In genomic region chr15:56365075-56365711, GRCh38 we compare ENCODE assay signal across 8 cellular contexts. TPM values are rescaled to one million over a fixed set of nuclear protein-coding genes. Genes with fewer than 3 reads are reported as not detected.
DNase-seq lines count a peak whose midpoint lies in the region; ATAC-seq and TF ChIP-seq lines count a peak whose summit lies in the region.

TSS of gene TEX9 (plus strand) at chr15:56365426. CDS start at chr15:56365451, 25 bp downstream.

- DNase-seq in DMS79 (lab: John Stamatoyannopoulos, UW) (peak; percentile 4), Peyer's patch (peak; percentile 77 to 95 (median 93)), fibroblast of villous mesenchyme (ENCODE audit: low read depth) (peak; percentile 82), neural crest cell (ENCODE audit: low read depth, low spot score) (peak; percentile 83), stomach (peak; percentile 88)
- peak; percentile 76 for DNase-seq in activated T-helper 2 cell treated with anti-CD3 and anti-CD28 coated beads, Interferon-gamma antibody, Interleukin-2, Interleukin-4, amounts not matched to agents 10 μg/mL and 5 μg/mL and 100 μg/mL, durations not matched to agents 14 hours and 24 hours and 36 hours (ENCODE audit: low spot score)

- H3K4me1 Mint-ChIP-seq in activated T-helper 2 cell treated with anti-CD3 and anti-CD28 coated beads, Interferon-gamma antibody, Interleukin-2, Interleukin-4, amounts not matched to agents 10 μg/mL and 5 μg/mL and 100 μg/mL, durations not matched to agents 14 hours and 24 hours and 36 hours (ENCODE audit: low read depth): peaks cover 16% of the 10 kb centered on the region
- peaks cover 34% of the 10 kb centered on the region for H3K4me1 Mint-ChIP-seq in neural crest cell

- TF ChIP-seq POLR2A in Peyer's patch (IDR thresholded peaks at IDR 0.05): peak; percentile 52 to 73
- no peak for TF ChIP-seq POLR2A in stomach (IDR thresholded peaks at IDR 0.05)

- H3K27ac ChIP-seq in Peyer's patch: peak within 1 kb of the TSS; percentile 34 to 64 (median 54)
- peak within 1 kb of the TSS; percentile 15 to 90 (median 65) for H3K27ac ChIP-seq in stomach

- TF ChIP-seq RAD21 in Ishikawa (IDR thresholded peaks at IDR 0.05; ENCODE audit: low read depth): no peak

- H3K27ac Mint-ChIP-seq in activated T-helper 2 cell treated with anti-CD3 and anti-CD28 coated beads, Interferon-gamma antibody, Interleukin-2, Interleukin-4, amounts not matched to agents 10 μg/mL and 5 μg/mL and 100 μg/mL, durations not matched to agents 14 hours and 24 hours and 36 hours: no peak within 1 kb of the TSS
- peak within 1 kb of the TSS; percentile 97 for H3K27ac Mint-ChIP-seq in neural crest cell (ENCODE audit: unreplicated experiment)

- H3K4me3 Mint-ChIP-seq in activated T-helper 2 cell treated with anti-CD3 and anti-CD28 coated beads, Interferon-gamma antibody, Interleukin-2, Interleukin-4, amounts not matched to agents 10 μg/mL and 5 μg/mL and 100 μg/mL, durations not matched to agents 14 hours and 24 hours and 36 hours (ENCODE audit: low read depth): peak within 1 kb of the TSS; percentile 85
- H3K4me3 Mint-ChIP-seq in neural crest cell: peak within 1 kb of the TSS; percentile 97

- 0 to 1% (median 1%) methylated on average over 35 to 45 of the region's 45 CpGs for WGBS in stomach, 5 donors

- H3K36me3 ChIP-seq in Peyer's patch: no peaks in the 10 kb centered on the region
- H3K36me3 ChIP-seq in stomach: no peaks in the 10 kb centered on the region

- no peaks in the 10 kb centered on the region for H3K36me3 Mint-ChIP-seq in activated T-helper 2 cell treated with anti-CD3 and anti-CD28 coated beads, Interferon-gamma antibody, Interleukin-2, Interleukin-4, amounts not matched to agents 10 μg/mL and 5 μg/mL and 100 μg/mL, durations not matched to agents 14 hours and 24 hours and 36 hours (ENCODE audit: low read depth)
- no peaks in the 10 kb centered on the region for H3K36me3 Mint-ChIP-seq in neural crest cell (ENCODE audit: low read depth)

- H3K27me3 ChIP-seq in Peyer's patch (no peaks in the 10 kb centered on the region), stomach (no peaks in the 10 kb centered on the region)

- H3K9me3 Mint-ChIP-seq in activated T-helper 2 cell treated with anti-CD3 and anti-CD28 coated beads, Interferon-gamma antibody, Interleukin-2, Interleukin-4, amounts not matched to agents 10 μg/mL and 5 μg/mL and 100 μg/mL, durations not matched to agents 14 hours and 24 hours and 36 hours: no peaks in the 10 kb centered on the region
- H3K9me3 Mint-ChIP-seq in neural crest cell: peaks cover 10% of the 10 kb centered on the region

- peak within 1 kb of the TSS; percentile 46 to 64 (median 56) for H3K4me3 ChIP-seq in Peyer's patch
- peak within 1 kb of the TSS; percentile 74 for H3K4me3 ChIP-seq in fibroblast of villous mesenchyme (ENCODE audit: low read depth, low read length)
- H3K4me3 ChIP-seq in stomach: peak within 1 kb of the TSS; percentile 60 to 90 (median 66)

- TF ChIP-seq CTCF in Peyer's patch (IDR thresholded peaks at IDR 0.05): peak in 1 of 6 experiments; percentile 6
- TF ChIP-seq CTCF in fibroblast of villous mesenchyme (IDR thresholded peaks at IDR 0.05; ENCODE audit: insufficient read depth, low read depth, low read length): no peak
- TF ChIP-seq CTCF in neural crest cell (conservative IDR thresholded peaks at IDR 0.05): no peak
- TF ChIP-seq CTCF in stomach (IDR thresholded peaks at IDR 0.05): no peak

- ATAC-seq in GM21717 (IDR thresholded peaks at IDR 0.05; ENCODE audit: unreplicated experiment): peak; percentile 79

- TF ChIP-seq EP300 in Ishikawa (IDR thresholded peaks at IDR 0.05; ENCODE audit: borderline replicate concordance) (no peak), stomach (IDR thresholded peaks at IDR 0.05) (no peak)

- intact Hi-C loops in activated T-helper 2 cell treated with anti-CD3 and anti-CD28 coated beads, Interferon-gamma antibody, Interleukin-2, Interleukin-4, amounts not matched to agents 10 μg/mL and 5 μg/mL and 100 μg/mL, durations not matched to agents 14 hours and 24 hours and 36 hours (cut with micrococcal nuclease): loop anchor here (2.0 to 10.0 kb wide), 2 partner anchors 50 to 118 kb away; no protein-coding TSS in a partner anchor
- intact Hi-C loops in stomach (cut with DNase I; ENCODE audit: low total_unique reads): no loop called here

- H3K4me1 ChIP-seq in Peyer's patch: peaks cover 0 to 4% (median 0%) of the 10 kb centered on the region in 4 donors
- peaks cover 3 to 27% (median 22%) of the 10 kb centered on the region in 4 donors for H3K4me1 ChIP-seq in stomach

- peaks cover 45% of the 10 kb centered on the region for H3K27me3 Mint-ChIP-seq in activated T-helper 2 cell treated with anti-CD3 and anti-CD28 coated beads, Interferon-gamma antibody, Interleukin-2, Interleukin-4, amounts not matched to agents 10 μg/mL and 5 μg/mL and 100 μg/mL, durations not matched to agents 14 hours and 24 hours and 36 hours (ENCODE audit: low read depth)
- H3K27me3 Mint-ChIP-seq in neural crest cell (ENCODE audit: low read depth): no peaks in the 10 kb centered on the region

- H3K9me3 ChIP-seq in Peyer's patch: no peaks in the 10 kb centered on the region
- H3K9me3 ChIP-seq in stomach: peaks cover 0 to 3% (median 0%) of the 10 kb centered on the region in 4 donors

TF ChIP-seq in Ishikawa, 13 proteins besides CTCF, POLR2A, EP300 and RAD21:
- TF ChIP-seq CREB1 (IDR thresholded peaks at IDR 0.05; ENCODE audit: low read depth) (no peak), CEBPB (IDR thresholded peaks at IDR 0.05) (no peak), REST (IDR thresholded peaks at IDR 0.05; ENCODE audit: low read depth) (no peak), FOXM1 (IDR thresholded peaks at IDR 0.05; ENCODE audit: borderline replicate concordance, low read depth) (no peak), ZBTB7A (IDR thresholded peaks at IDR 0.05; ENCODE audit: low read depth) (no peak), TAF1 (IDR thresholded peaks at IDR 0.05; ENCODE audit: low read depth) (peak; percentile 80), USF1 (IDR thresholded peaks at IDR 0.05) (no peak), YY1 (IDR thresholded peaks at IDR 0.05; ENCODE audit: low read depth) (peak; percentile 88), EGR1 (IDR thresholded peaks at IDR 0.05) (peak; percentile 57), TCF12 (IDR thresholded peaks at IDR 0.05; ENCODE audit: low read depth) (no peak), TEAD4 (IDR thresholded peaks at IDR 0.05) (no peak), NFIC (IDR thresholded peaks at IDR 0.05) (no peak)
- TF ChIP-seq, protein P1, sequence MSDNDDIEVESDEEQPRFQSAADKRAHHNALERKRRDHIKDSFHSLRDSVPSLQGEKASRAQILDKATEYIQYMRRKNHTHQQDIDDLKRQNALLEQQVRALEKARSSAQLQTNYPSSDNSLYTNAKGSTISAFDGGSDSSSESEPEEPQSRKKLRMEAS (IDR thresholded peaks at IDR 0.05): peak; percentile 62; the same call in 1 of the 2 replicates

RNA-seq across cellular contexts. Expression of gene TEX9, which starts in this region (rescaled TPM):
- total RNA-seq in Peyer's patch: 10 to 100 TPM; 18.3 to 27.5 (median 24.3) TPM
- total RNA-seq in activated T-helper 2 cell treated with anti-CD3 and anti-CD28 coated beads, Interferon-gamma antibody, Interleukin-2, Interleukin-4, amounts not matched to agents 10 μg/mL and 5 μg/mL and 100 μg/mL, durations not matched to agents 14 hours and 24 hours and 36 hours: 0.27 and 0.44 TPM in 2 replicates
- total RNA-seq in fibroblast of villous mesenchyme: 2.9 and 3.9 TPM in 2 replicates
- 17.9 and 21.3 TPM in 2 replicates for total RNA-seq in neural crest cell
- 10 to 100 TPM in 2 of 5 donors, 1 to 10 TPM in 3; 1.8 to 27.4 (median 9.8) TPM for total RNA-seq in stomach
- polyA plus RNA-seq in stomach: 1 to 10 TPM; 3.8 to 5.5 (median 5.3) TPM

Comparison
In these comparisons a context has a peak if more than half of its experiments do, and no peak if none do; other contexts are left out.
1. Peak in every context shown above with its lines: DNase-seq, ATAC-seq, H3K4me3 ChIP-seq and H3K27ac ChIP-seq.
2. Peak in DNase-seq in activated T-helper 2 cell treated with anti-CD3 and anti-CD28 coated beads, Interferon-gamma antibody, Interleukin-2, Interleukin-4, amounts not matched to agents 10 μg/mL and 5 μg/mL and 100 μg/mL, durations not matched to agents 14 hours and 24 hours and 36 hours; RNA of the gene not detected or under 1 TPM.
3. DNase-seq: peak in every context shown above with its lines; median percentile 93 in Peyer's patch; 88 in stomach; 83 in neural crest cell; 82 in fibroblast of villous mesenchyme; 76 in activated T-helper 2 cell treated with anti-CD3 and anti-CD28 coated beads, Interferon-gamma antibody, Interleukin-2, Interleukin-4, amounts not matched to agents 10 μg/mL and 5 μg/mL and 100 μg/mL, durations not matched to agents 14 hours and 24 hours and 36 hours; 4 in DMS79.
4. POLR2A ChIP-seq: peak in Peyer's patch (2 of 2); none in stomach (0 of 4).